ENCODE assay signal across 17 cellular contexts in genomic region chr5:68011801-68012200, GRCh38.
"Had no signal": no experiment of that assay in that cellular context is flagged by ENCODE, and none has a peak within 500 bp of the region (broad histone marks: within the 10 kb centered on the region; RNA-seq: fewer than 3 reads in every experiment).

No MANE protein-coding gene starts in this region.

- H2AFZ ChIP-seq: parathyroid adenoma had no signal

- H3K4me1 ChIP-seq: gastrocnemius medialis, parathyroid adenoma, sigmoid colon, spleen had no signal

- ATAC-seq: activated CD8-positive, alpha-beta T cell treated with anti-CD3 and anti-CD28 coated beads, Interleukin-2, amount 10 ng/mL, durations not matched to agents 7 days and 5 days; gastrocnemius medialis; heart right ventricle; natural killer cell treated with Interleukin-12 subunit alpha and Interleukin-12 subunit beta and Interleukin-15 and Interleukin-18, amount 100 ng/mL, for 72 hours; stimulated activated naive B cell treated with anti-CD40 and anti-IgM and Interleukin-4, amounts not matched to agents 10 μg/mL and 1 μg/mL and 100 μg/mL, for 72 hours had no signal

- H3K36me3 ChIP-seq: gastrocnemius medialis, heart right ventricle, neutrophil, sigmoid colon, spleen had no signal

- H3K4me3 ChIP-seq: gastrocnemius medialis, heart right ventricle, sigmoid colon, spleen had no signal

- H3K79me2 ChIP-seq: parathyroid adenoma had no signal

- H3K27ac ChIP-seq: gastrocnemius medialis, heart right ventricle, neutrophil, parathyroid adenoma, sigmoid colon, spleen had no signal

- H3K9me3 ChIP-seq: gastrocnemius medialis, heart right ventricle, neutrophil, sigmoid colon, spleen had no signal

- H3K27me3 ChIP-seq: gastrocnemius medialis, heart right ventricle, neutrophil, sigmoid colon, spleen had no signal

- DNase-seq: activated CD4-positive, alpha-beta T cell treated with anti-CD3 and anti-CD28 coated beads, Interleukin-2, amount 10 ng/mL, durations not matched to agents 24 days and 14 days; activated CD8-positive, alpha-beta T cell treated with anti-CD3 and anti-CD28 coated beads, Interleukin-2, amount 10 ng/mL, durations not matched to agents 7 days and 5 days; activated naive CD4-positive, alpha-beta T cell treated with Interleukin-2 at 50 U/mL for 16 hours; activated T-cell treated with anti-CD3 and anti-CD28 coated beads, Interleukin-2, amount 50 U/mL, for 24 hours; cortex of kidney; erythroblast; gastrocnemius medialis; heart right ventricle; mesendoderm; sigmoid colon; spleen; stimulated activated naive B cell treated with anti-CD40 and anti-IgM and Interleukin-4, amounts not matched to agents 10 μg/mL and 1 μg/mL and 100 μg/mL, for 72 hours; T-helper 1 cell; T-helper 9 cell had no signal

- H3K9ac ChIP-seq: parathyroid adenoma had no signal
